ENCODE assay signal across 8 cellular contexts in genomic region chr4:109690690-109691410, GRCh38. TPM values are rescaled to one million over a fixed set of nuclear protein-coding genes. Genes with fewer than 3 reads are reported as not detected.
DNase-seq lines count a peak whose midpoint lies in the region; ATAC-seq lines count a peak whose summit lies in the region.

No MANE protein-coding gene starts in this region.

- H3K4me1 Mint-ChIP-seq in immature natural killer cell: peaks cover 19 to 25% of the 10 kb centered on the region in 2 donors

- no peaks in the 10 kb centered on the region for H3K4me1 ChIP-seq in mesendoderm (ENCODE audit: control insufficient read depth, low read depth, low read length)

- no peak overlapping the region for H3K4ac ChIP-seq in mesendoderm (ENCODE audit: low read depth, low read length)

- H3K9me3 Mint-ChIP-seq in immature natural killer cell: no peaks in the 10 kb centered on the region

- H3K4me2 ChIP-seq in mesendoderm (ENCODE audit: low read length): no peak overlapping the region

- H3K27me3 Mint-ChIP-seq in immature natural killer cell (ENCODE audit: low read depth in 3 of 3): peaks cover 0 to 3% (median 0%) of the 10 kb centered on the region in 3 donors

- no peak overlapping the region for H3K9ac ChIP-seq in mesendoderm (ENCODE audit: low read length)

- H3K18ac ChIP-seq in mesendoderm (ENCODE audit: low read length): no peak overlapping the region

- DNase-seq in immature natural killer cell: peak in 2 of 3 donors; percentile 22 to 25
- DNase-seq in germinal center (ENCODE audit: low spot score): no peak
- no peak for DNase-seq in mesendoderm
- no peak for DNase-seq in NCI-H1436 (lab: John Stamatoyannopoulos, UW)
- DNase-seq in NCI-H2227 (lab: John Stamatoyannopoulos, UW; ENCODE audit: unreplicated experiment): no peak

- no peak overlapping the region for H3K56ac ChIP-seq in mesendoderm (ENCODE audit: low read length)

- H3K79me1 ChIP-seq in mesendoderm (ENCODE audit: low read length): no peaks in the 10 kb centered on the region

- peak overlapping the region in 3 of 6 donors; percentile 21 to 55 (median 53) for H3K27ac Mint-ChIP-seq in immature natural killer cell

- no peak overlapping the region for H3K27ac ChIP-seq in mesendoderm (ENCODE audit: low read depth, low read length)

- no peak overlapping the region for H2BK15ac ChIP-seq in mesendoderm (replicated peaks; ENCODE audit: low read depth)

- no peak overlapping the region for H2BK120ac ChIP-seq in mesendoderm (ENCODE audit: low read depth, low read length)

- H3K36me3 ChIP-seq in mesendoderm (ENCODE audit: control insufficient read depth, insufficient read depth, low read length): peaks cover 3% of the 10 kb centered on the region

- H2AK5ac ChIP-seq in mesendoderm (ENCODE audit: low read length): no peak overlapping the region

- no peak overlapping the region for H4K5ac ChIP-seq in mesendoderm (ENCODE audit: low read length)

- H3K27me3 ChIP-seq in mesendoderm (ENCODE audit: insufficient read depth, low read length, poor library complexity): no peaks in the 10 kb centered on the region

- H3K4me3 Mint-ChIP-seq in immature natural killer cell: peak overlapping the region in 3 of 5 donors; percentile 1 to 18 (median 18)

- H2BK5ac ChIP-seq in mesendoderm (ENCODE audit: low read length): no peak overlapping the region

- WGBS in mesendoderm (ENCODE audit: extremely low coverage, insufficient coverage, low lambda C conversion rate): no CpG with 5 or more reads among the region's 6 CpGs

- H3K23ac ChIP-seq in mesendoderm (ENCODE audit: low read length): no peak overlapping the region

- H3K4me3 ChIP-seq in mesendoderm (ENCODE audit: low read length): no peak overlapping the region

- no peaks in the 10 kb centered on the region for H3K79me2 ChIP-seq in mesendoderm (ENCODE audit: control insufficient read depth, insufficient read depth, low read length)

- peaks cover 10 to 30% (median 12%) of the 10 kb centered on the region in 3 donors for H3K36me3 Mint-ChIP-seq in immature natural killer cell

- H4K8ac ChIP-seq in mesendoderm (ENCODE audit: low read depth, low read length): no peak overlapping the region

- peak; percentile 94 for ATAC-seq in GM18867 (IDR thresholded peaks at IDR 0.05; ENCODE audit: unreplicated experiment)
- ATAC-seq in GM21529 (IDR thresholded peaks at IDR 0.05; ENCODE audit: unreplicated experiment): peak; percentile 84
- peak; percentile 97 for ATAC-seq in HG03378 (IDR thresholded peaks at IDR 0.05; ENCODE audit: unreplicated experiment)

RNA-seq across cellular contexts. Expression of gene CASP6, which starts 12.4 kb away (rescaled TPM):
- 10 to 100 TPM; 15.5 to 22.6 (median 17.9) TPM for polyA plus RNA-seq in immature natural killer cell
- polyA plus RNA-seq in mesendoderm (2013, experiment 1 of 2): 30.0 TPM
- polyA plus RNA-seq in mesendoderm (2013, experiment 2 of 2): 31.9 TPM

RNA-seq across cellular contexts. Expression of gene PLA2G12A, which starts 39.0 kb away (rescaled TPM):
- polyA plus RNA-seq in immature natural killer cell: 10 to 100 TPM; 29.9 to 42.6 (median 33.9) TPM
- polyA plus RNA-seq in mesendoderm (2013, experiment 1 of 2): 37.7 TPM
- polyA plus RNA-seq in mesendoderm (2013, experiment 2 of 2): 39.6 TPM

Comparison
In these comparisons a context has a peak if more than half of its experiments do, and no peak if none do; other contexts are left out.
1. DNase-seq: peak in immature natural killer cell (2 of 3); none in germinal center (single experiment), mesendoderm (single experiment), NCI-H1436 (single experiment) and NCI-H2227 (single experiment).
2. Peak in every context shown above with its lines, with median percentiles within 50 percentile points of each other: ATAC-seq.